1 cellular context compared by ENCODE assay signal in the genomic region with DNA sequence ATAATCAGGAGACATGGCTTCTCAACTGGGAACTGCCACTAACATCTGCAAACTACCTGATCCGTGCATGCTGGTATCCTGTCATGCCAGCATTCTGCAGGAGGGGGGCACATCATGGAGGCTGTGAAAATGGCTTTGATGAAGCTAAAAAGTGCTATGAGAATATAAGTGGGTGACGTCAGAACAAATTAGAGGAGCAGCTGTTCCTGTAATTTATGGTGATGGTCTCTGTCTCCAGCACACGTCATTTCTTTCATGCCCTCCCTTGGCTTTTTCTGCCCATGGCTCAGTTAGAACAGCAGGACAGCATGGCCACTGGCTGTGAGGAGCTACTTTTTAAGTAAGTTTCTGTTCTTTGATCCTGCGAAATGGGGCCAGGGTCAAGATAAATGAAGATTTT.
TF ChIP-seq lines count a peak whose summit lies in the region.

No MANE protein-coding gene starts in this region.

TF ChIP-seq in WTC11, 78 proteins besides CTCF, POLR2A, EP300 and RAD21 (continued from another document):
- TF ChIP-seq, protein P1, sequence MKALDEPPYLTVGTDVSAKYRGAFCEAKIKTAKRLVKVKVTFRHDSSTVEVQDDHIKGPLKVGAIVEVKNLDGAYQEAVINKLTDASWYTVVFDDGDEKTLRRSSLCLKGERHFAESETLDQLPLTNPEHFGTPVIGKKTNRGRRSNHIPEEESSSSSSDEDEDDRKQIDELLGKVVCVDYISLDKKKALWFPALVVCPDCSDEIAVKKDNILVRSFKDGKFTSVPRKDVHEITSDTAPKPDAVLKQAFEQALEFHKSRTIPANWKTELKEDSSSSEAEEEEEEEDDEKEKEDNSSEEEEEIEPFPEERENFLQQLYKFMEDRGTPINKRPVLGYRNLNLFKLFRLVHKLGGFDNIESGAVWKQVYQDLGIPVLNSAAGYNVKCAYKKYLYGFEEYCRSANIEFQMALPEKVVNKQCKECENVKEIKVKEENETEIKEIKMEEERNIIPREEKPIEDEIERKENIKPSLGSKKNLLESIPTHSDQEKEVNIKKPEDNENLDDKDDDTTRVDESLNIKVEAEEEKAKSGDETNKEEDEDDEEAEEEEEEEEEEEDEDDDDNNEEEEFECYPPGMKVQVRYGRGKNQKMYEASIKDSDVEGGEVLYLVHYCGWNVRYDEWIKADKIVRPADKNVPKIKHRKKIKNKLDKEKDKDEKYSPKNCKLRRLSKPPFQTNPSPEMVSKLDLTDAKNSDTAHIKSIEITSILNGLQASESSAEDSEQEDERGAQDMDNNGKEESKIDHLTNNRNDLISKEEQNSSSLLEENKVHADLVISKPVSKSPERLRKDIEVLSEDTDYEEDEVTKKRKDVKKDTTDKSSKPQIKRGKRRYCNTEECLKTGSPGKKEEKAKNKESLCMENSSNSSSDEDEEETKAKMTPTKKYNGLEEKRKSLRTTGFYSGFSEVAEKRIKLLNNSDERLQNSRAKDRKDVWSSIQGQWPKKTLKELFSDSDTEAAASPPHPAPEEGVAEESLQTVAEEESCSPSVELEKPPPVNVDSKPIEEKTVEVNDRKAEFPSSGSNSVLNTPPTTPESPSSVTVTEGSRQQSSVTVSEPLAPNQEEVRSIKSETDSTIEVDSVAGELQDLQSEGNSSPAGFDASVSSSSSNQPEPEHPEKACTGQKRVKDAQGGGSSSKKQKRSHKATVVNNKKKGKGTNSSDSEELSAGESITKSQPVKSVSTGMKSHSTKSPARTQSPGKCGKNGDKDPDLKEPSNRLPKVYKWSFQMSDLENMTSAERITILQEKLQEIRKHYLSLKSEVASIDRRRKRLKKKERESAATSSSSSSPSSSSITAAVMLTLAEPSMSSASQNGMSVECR (CRISPR knock-in tag; IDR thresholded peaks at IDR 0.05; ENCODE audit: borderline replicate concordance), result no peak
- no peak for TF ChIP-seq ZNF138 (CRISPR knock-in tag; conservative IDR thresholded peaks at IDR 0.05)
